In genomic region chr10:5911670-5912069, GRCh38 we compare ENCODE assay signal across 22 cellular contexts.
"Had no signal": no experiment of that assay in that cellular context is flagged by ENCODE, and none has a peak within 500 bp of the region (broad histone marks: within the 10 kb centered on the region; RNA-seq: fewer than 3 reads in every experiment).

No MANE protein-coding gene starts in this region.

- H3K27ac Mint-ChIP-seq: activated CD8-positive, alpha-beta T cell treated with anti-CD3 and anti-CD28 coated beads for 36 hours; activated naive CD4-positive, alpha-beta T cell treated with anti-CD3 and anti-CD28 coated beads for 36 hours; dendritic cell treated with granulocyte-macrophage colony-stimulating factor and Interleukin-4, amounts not matched to agents 40 ng/mL and 50 ng/mL, for 4 days had no signal

- H3K4me1 ChIP-seq: breast epithelium, esophagus squamous epithelium, parathyroid adenoma, psoas muscle, tibial nerve had no signal

- H3K27me3 ChIP-seq: breast epithelium, esophagus squamous epithelium, right atrium auricular region, tibial nerve had no signal

- H3K27me3 Mint-ChIP-seq: activated CD8-positive, alpha-beta T cell treated with anti-CD3 and anti-CD28 coated beads for 36 hours; central memory CD8-positive, alpha-beta T cell; dendritic cell treated with granulocyte-macrophage colony-stimulating factor and Interleukin-4, amounts not matched to agents 40 ng/mL and 50 ng/mL, for 4 days had no signal

- H3K4me3 ChIP-seq: breast epithelium, esophagus squamous epithelium, psoas muscle, right atrium auricular region, tibial nerve had no signal

- DNase-seq: activated CD4-positive, alpha-beta T cell treated with anti-CD3 and anti-CD28 coated beads for 4 hours; activated CD4-positive, CD25-positive, alpha-beta regulatory T cell; activated CD8-positive, alpha-beta T cell treated with anti-CD3 and anti-CD28 coated beads for 36 hours; activated effector memory CD4-positive, alpha-beta T cell treated with anti-CD3 and anti-CD28 coated beads, Interleukin-2, amount 50 U/mL, for 16 hours; activated naive CD4-positive, alpha-beta T cell treated with anti-CD3 and anti-CD28 coated beads for 36 hours; activated T-cell treated with anti-CD3 and anti-CD28 coated beads, Interleukin-2, amount 50 U/mL, for 4 hours; esophagus squamous epithelium; foreskin melanocyte; left ventricle myocardium superior; psoas muscle; stimulated activated CD4-positive, alpha-beta T cell treated with anti-CD3 and anti-CD28 coated beads, Interleukin-15, amount 100 ng/mL, for 24 hours; stimulated activated CD4-positive, alpha-beta T cell treated with anti-CD3 and anti-CD28 coated beads, Interleukin-2, amount 100 ng/mL, for 24 hours; stimulated activated naive CD4-positive, alpha-beta T cell treated with Interleukin-2 at 50 U/mL for 16 hours had no signal

- H3K4me1 Mint-ChIP-seq: neural crest cell had no signal

- H3K9me3 Mint-ChIP-seq: activated CD8-positive, alpha-beta T cell treated with anti-CD3 and anti-CD28 coated beads for 36 hours; activated naive CD4-positive, alpha-beta T cell treated with anti-CD3 and anti-CD28 coated beads for 36 hours; activated T-cell treated with anti-CD3 and anti-CD28 coated beads, Interleukin-2, amount 50 U/mL, for 4 hours; central memory CD8-positive, alpha-beta T cell; dendritic cell treated with granulocyte-macrophage colony-stimulating factor and Interleukin-4, amounts not matched to agents 40 ng/mL and 50 ng/mL, for 4 days; neural crest cell had no signal

- H3K27ac ChIP-seq: breast epithelium, epithelial cell of prostate, parathyroid adenoma, psoas muscle, right atrium auricular region, tibial nerve had no signal

- H3K9me3 ChIP-seq: breast epithelium, esophagus squamous epithelium, psoas muscle, right atrium auricular region, tibial nerve had no signal

- ATAC-seq: activated CD8-positive, alpha-beta T cell treated with anti-CD3 and anti-CD28 coated beads for 36 hours; activated T-cell treated with anti-CD3 and anti-CD28 coated beads, Interleukin-2, amount 50 U/mL, for 4 hours; left ventricle myocardium superior; psoas muscle; SK-N-SH treated with all-trans-retinoic acid at 6 μM for 48 hours had no signal

- H3K4me3 Mint-ChIP-seq: activated CD8-positive, alpha-beta T cell treated with anti-CD3 and anti-CD28 coated beads for 36 hours; activated naive CD4-positive, alpha-beta T cell treated with anti-CD3 and anti-CD28 coated beads for 36 hours; activated T-cell treated with anti-CD3 and anti-CD28 coated beads, Interleukin-2, amount 50 U/mL, for 4 hours; central memory CD8-positive, alpha-beta T cell; dendritic cell treated with granulocyte-macrophage colony-stimulating factor and Interleukin-4, amounts not matched to agents 40 ng/mL and 50 ng/mL, for 4 days; neural crest cell had no signal
